ENCODE assay signal across 1 cellular context in genomic region chr3:4220050-4220449, GRCh38.
TF ChIP-seq lines count a peak whose summit lies in the region.

No MANE protein-coding gene starts in this region.

TF ChIP-seq in GM23338, 12 proteins besides CTCF, POLR2A, EP300 and RAD21 (continued from another document):
- no peak for TF ChIP-seq ZNF462 (CRISPR knock-in tag; IDR thresholded peaks at IDR 0.05)
